ENCODE assay signal across 2 cellular contexts in genomic region chr12:25984759-25985158, GRCh38.
TF ChIP-seq lines count a peak whose summit lies in the region.

No MANE protein-coding gene starts in this region.

TF ChIP-seq in HepG2, 621 proteins besides CTCF, POLR2A, EP300 and RAD21:
- TF ChIP-seq ARID3A (IDR thresholded peaks at IDR 0.05; ENCODE audit: low read depth, low read length) (no peak), MAFF (IDR thresholded peaks at IDR 0.05; ENCODE audit: low read depth, low read length) (peak; percentile 15; the same call in 1 of the 2 replicates), KDM2A (CRISPR knock-in tag; IDR thresholded peaks at IDR 0.05; ENCODE audit: borderline replicate concordance, low read depth) (no peak), MAFK (conservative IDR thresholded peaks at IDR 0.05 in 1 of 2, IDR thresholded peaks at IDR 0.05 in 1 of 2; ENCODE audit: low read length in 2 of 2) (peak; percentile 48 to 55; a peak in 2 of 4 replicates), ZNF12 (CRISPR knock-in tag; IDR thresholded peaks at IDR 0.05) (no peak), ZNF547 (CRISPR knock-in tag; IDR thresholded peaks at IDR 0.05) (no peak)
TF ChIP-seq in HepG2: peak in this region for 2.

TF ChIP-seq in SK-N-SH, 30 proteins besides CTCF, POLR2A, EP300 and RAD21:
- TF ChIP-seq CHD2 (IDR thresholded peaks at IDR 0.05; ENCODE audit: low read length, partially characterized antibody): no peak
- TF ChIP-seq ZBTB33 (IDR thresholded peaks at IDR 0.05; ENCODE audit: borderline replicate concordance, low read depth): no peak
- no peak for TF ChIP-seq FOXJ3 (CRISPR knock-in tag; IDR thresholded peaks at IDR 0.05)
- TF ChIP-seq RFX5 (IDR thresholded peaks at IDR 0.05; ENCODE audit: low read length): no peak
- TF ChIP-seq, protein P1, sequence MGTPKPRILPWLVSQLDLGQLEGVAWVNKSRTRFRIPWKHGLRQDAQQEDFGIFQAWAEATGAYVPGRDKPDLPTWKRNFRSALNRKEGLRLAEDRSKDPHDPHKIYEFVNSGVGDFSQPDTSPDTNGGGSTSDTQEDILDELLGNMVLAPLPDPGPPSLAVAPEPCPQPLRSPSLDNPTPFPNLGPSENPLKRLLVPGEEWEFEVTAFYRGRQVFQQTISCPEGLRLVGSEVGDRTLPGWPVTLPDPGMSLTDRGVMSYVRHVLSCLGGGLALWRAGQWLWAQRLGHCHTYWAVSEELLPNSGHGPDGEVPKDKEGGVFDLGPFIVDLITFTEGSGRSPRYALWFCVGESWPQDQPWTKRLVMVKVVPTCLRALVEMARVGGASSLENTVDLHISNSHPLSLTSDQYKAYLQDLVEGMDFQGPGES (IDR thresholded peaks at IDR 0.05; ENCODE audit: low read depth, low read length): no peak
- TF ChIP-seq USF2 (IDR thresholded peaks at IDR 0.05; ENCODE audit: borderline replicate concordance, low read depth, low read length): no peak
- TF ChIP-seq PBX3 (IDR thresholded peaks at IDR 0.05): no peak
- TF ChIP-seq, protein P2, sequence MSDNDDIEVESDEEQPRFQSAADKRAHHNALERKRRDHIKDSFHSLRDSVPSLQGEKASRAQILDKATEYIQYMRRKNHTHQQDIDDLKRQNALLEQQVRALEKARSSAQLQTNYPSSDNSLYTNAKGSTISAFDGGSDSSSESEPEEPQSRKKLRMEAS (IDR thresholded peaks at IDR 0.05; ENCODE audit: low read depth): no peak
- TF ChIP-seq TCF12 (IDR thresholded peaks at IDR 0.05): no peak
- no peak for TF ChIP-seq SIN3A (IDR thresholded peaks at IDR 0.05; ENCODE audit: borderline replicate concordance, low read depth, low read length)
TF ChIP-seq in SK-N-SH: peak in this region for 0.
